Comparison of ENCODE assay signal across 7 cellular contexts in genomic region chr12:131828671-131829350, GRCh38. TPM values are rescaled to one million over a fixed set of nuclear protein-coding genes. Genes with fewer than 3 reads are reported as not detected.
DNase-seq lines count a peak whose midpoint lies in the region; ATAC-seq and TF ChIP-seq lines count a peak whose summit lies in the region.

No MANE protein-coding gene starts in this region.

- BruUV-seq in PC-9 (replicated peaks; lab: Mats Ljungman, UMichigan), result no TSS peak

- no peaks in the 10 kb centered on the region for H3K36me3 Mint-ChIP-seq in effector memory CD8-positive, alpha-beta T cell (ENCODE audit: insufficient read depth)
- no peaks in the 10 kb centered on the region for H3K36me3 Mint-ChIP-seq in nephron progenitor cell (ENCODE audit: low read depth)

- peak overlapping the region; percentile 87 for H3K4me2 ChIP-seq in PC-9

- POLR2A ChIA-PET in PC-9 (lab: Charles Lee; ENCODE audit: unreplicated experiment), result interaction anchor here (0.6 kb wide), 1 partner anchor 33 kb away, joined by 8 read pairs; no protein-coding TSS in a partner anchor

- TF ChIP-seq CTCF in PC-9 (conservative IDR thresholded peaks at IDR 0.05), result no peak
- no peak for TF ChIP-seq CTCF in nephron progenitor cell (IDR thresholded peaks at IDR 0.05)

- H3K4me1 ChIP-seq in PC-9 (replicated peaks; ENCODE audit: insufficient read depth), result peaks cover 15% of the 10 kb centered on the region

- H3K27ac Mint-ChIP-seq in effector memory CD8-positive, alpha-beta T cell, result no peak overlapping the region
- H3K27ac Mint-ChIP-seq in nephron progenitor cell, result no peak overlapping the region

- intact Hi-C loops in PC-9 (cut with micrococcal nuclease; ENCODE audit: unreplicated experiment), result loop anchor here (10.0 kb wide), 1 partner anchor 224 kb away; no protein-coding TSS in a partner anchor

- CTCF ChIA-PET in PC-9 (lab: Charles Lee), result interaction anchor here (0.6 to 0.9 kb wide), 2 partner anchors 74 to 334 kb away, joined by 3 to 13 read pairs; no protein-coding TSS in a partner anchor

- no peaks in the 10 kb centered on the region for H3K9me3 ChIP-seq in PC-9 (ENCODE audit: insufficient read depth, low read depth)

- H3K27me3 Mint-ChIP-seq in effector memory CD8-positive, alpha-beta T cell, result peaks cover 46 to 56% of the 10 kb centered on the region in 2 donors
- peaks cover 85% of the 10 kb centered on the region for H3K27me3 Mint-ChIP-seq in nephron progenitor cell (ENCODE audit: low read depth, poor library complexity)

- ATAC-seq in GM18498 (IDR thresholded peaks at IDR 0.05; ENCODE audit: unreplicated experiment) (peak; percentile 46), GM21515 (IDR thresholded peaks at IDR 0.05; ENCODE audit: unreplicated experiment) (no peak)
- ATAC-seq in effector memory CD8-positive, alpha-beta T cell (replicated peaks), result peak; percentile 21

- DNase-seq in PC-9, result peak in 1 of 2 experiments; percentile 51
- DNase-seq in effector memory CD8-positive, alpha-beta T cell, result no peak
- DNase-seq in nephron progenitor cell, result no peak
- DNase-seq in superior temporal gyrus (ENCODE audit: extremely low spot score), result no peak
- DNase-seq in NCI-H2107 (lab: John Stamatoyannopoulos, UW), result no peak

- peaks cover 43% of the 10 kb centered on the region for H3F3A ChIP-seq in PC-9 (ENCODE audit: insufficient read depth, low read depth)

- H2AFZ ChIP-seq in PC-9, result peak overlapping the region; percentile 46; the same call in 1 of the 2 replicates

- H3K36me3 ChIP-seq in PC-9 (ENCODE audit: low read depth), result no peaks in the 10 kb centered on the region

- H3K9me2 ChIP-seq in PC-9 (ENCODE audit: insufficient read depth), result no peaks in the 10 kb centered on the region

- peaks cover 18% of the 10 kb centered on the region for H3K27me3 ChIP-seq in PC-9 (ENCODE audit: insufficient read depth, low read depth)

- H3K27ac ChIP-seq in PC-9, result no peak overlapping the region

- H3K4me1 Mint-ChIP-seq in effector memory CD8-positive, alpha-beta T cell (ENCODE audit: low read depth in 2 of 2), result peaks cover 9% of the 10 kb centered on the region in 2 donors
- H3K4me1 Mint-ChIP-seq in nephron progenitor cell, result no peaks in the 10 kb centered on the region

- no peaks in the 10 kb centered on the region for H3K79me2 ChIP-seq in PC-9 (ENCODE audit: low read depth)

- H4K20me1 ChIP-seq in PC-9 (ENCODE audit: insufficient read depth), result no peaks in the 10 kb centered on the region

- H3K4me3 Mint-ChIP-seq in effector memory CD8-positive, alpha-beta T cell, result peak overlapping the region; percentile 70 to 79
- peak overlapping the region; percentile 55 for H3K4me3 Mint-ChIP-seq in nephron progenitor cell

- peak overlapping the region; percentile 37; the same call in 1 of the 2 replicates for H3K4me3 ChIP-seq in PC-9

- H3K9me3 Mint-ChIP-seq in effector memory CD8-positive, alpha-beta T cell, result no peaks in the 10 kb centered on the region
- no peaks in the 10 kb centered on the region for H3K9me3 Mint-ChIP-seq in nephron progenitor cell

RNA-seq across cellular contexts. Expression of gene MMP17, which starts 0.6 kb away (rescaled TPM):
- total RNA-seq in PC-9 (2021), result 3.3 and 5.4 TPM in 2 replicates
